ENCODE assay signal across 8 cellular contexts in the genomic region with DNA sequence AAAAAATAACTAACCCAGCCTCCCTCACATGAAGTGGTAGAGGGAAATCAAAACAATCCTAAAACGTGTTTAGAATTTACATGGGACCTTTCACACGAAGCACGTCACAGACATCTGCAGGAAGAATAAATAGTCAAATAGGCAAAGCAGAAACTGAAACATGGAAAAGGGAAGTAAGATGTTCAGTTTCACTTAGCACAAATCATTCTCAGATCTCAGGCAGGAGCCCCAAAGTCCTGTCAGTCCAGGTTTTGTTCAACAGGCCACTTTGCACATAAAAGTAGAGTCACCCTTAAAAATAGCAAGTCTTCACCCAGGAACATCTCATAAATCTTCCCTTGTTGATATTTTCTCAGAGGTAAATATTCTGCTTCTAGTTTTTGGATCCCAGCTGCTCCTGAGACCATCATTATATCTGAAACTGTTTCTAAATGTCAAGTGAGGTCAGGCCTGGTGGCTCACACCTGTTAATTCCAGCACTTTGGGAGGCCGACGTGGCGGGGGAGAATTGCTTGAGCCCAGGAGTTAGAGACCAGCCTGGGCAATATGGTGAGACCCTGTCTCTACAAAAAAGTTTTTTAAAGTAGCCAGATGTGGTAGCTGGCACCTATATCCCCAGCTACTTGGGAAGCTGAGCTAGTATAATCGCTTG. TPM values are rescaled to one million over a fixed set of nuclear protein-coding genes. Genes with fewer than 3 reads are reported as not detected.
DNase-seq lines count a peak whose midpoint lies in the region; ATAC-seq and TF ChIP-seq lines count a peak whose summit lies in the region.

No MANE protein-coding gene starts in this region.

- H3K27me3 ChIP-seq in adrenal gland: no peaks in the 10 kb centered on the region

- peaks cover 0 to 18% of the 10 kb centered on the region in 2 donors for H3K4me1 ChIP-seq in adrenal gland (replicated peaks in 1 of 2)

- no peak overlapping the region for H3K4me3 ChIP-seq in adrenal gland

- ATAC-seq in activated T-cell treated with anti-CD3 and anti-CD28 coated beads, Interleukin-2, amount 50 U/mL, for 4 hours: no peak
- peak; percentile 41 for ATAC-seq in HG03025 (IDR thresholded peaks at IDR 0.05; ENCODE audit: low FRiP score, unreplicated experiment)
- no peak for ATAC-seq in T-cell (replicated peaks in 1 of 4)
- peak; percentile 62 for ATAC-seq in stimulated activated memory B cell treated with anti-CD40 and anti-IgM and Interleukin-4, amounts not matched to agents 10 μg/mL and 1 μg/mL and 100 μg/mL, for 72 hours
- ATAC-seq in activated CD4-positive, CD25-positive, alpha-beta regulatory T cell treated with anti-CD3 and anti-CD28 coated beads, Interleukin-2, amount 50 U/mL, for 24 hours: no peak

- no peaks in the 10 kb centered on the region for H3K9me3 ChIP-seq in adrenal gland (replicated peaks in 1 of 3)

- H3K4me1 Mint-ChIP-seq in activated T-cell treated with anti-CD3 and anti-CD28 coated beads, Interleukin-2, amount 50 U/mL, for 4 hours (ENCODE audit: low read depth): peaks cover 45% of the 10 kb centered on the region
- H3K4me1 Mint-ChIP-seq in T-cell: peaks cover 47 to 53% (median 48%) of the 10 kb centered on the region in 3 donors
- H3K4me1 Mint-ChIP-seq in stimulated activated memory B cell treated with anti-CD40 and anti-IgM and Interleukin-4, amounts not matched to agents 10 μg/mL and 1 μg/mL and 100 μg/mL, for 72 hours: peaks cover 62% of the 10 kb centered on the region

- H3K9me3 Mint-ChIP-seq in activated T-cell treated with anti-CD3 and anti-CD28 coated beads, Interleukin-2, amount 50 U/mL, for 4 hours: no peaks in the 10 kb centered on the region
- no peaks in the 10 kb centered on the region for H3K9me3 Mint-ChIP-seq in T-cell
- H3K9me3 Mint-ChIP-seq in stimulated activated memory B cell treated with anti-CD40 and anti-IgM and Interleukin-4, amounts not matched to agents 10 μg/mL and 1 μg/mL and 100 μg/mL, for 72 hours: no peaks in the 10 kb centered on the region

- H3K36me3 Mint-ChIP-seq in activated T-cell treated with anti-CD3 and anti-CD28 coated beads, Interleukin-2, amount 50 U/mL, for 4 hours (ENCODE audit: insufficient read depth): peaks cover 7% of the 10 kb centered on the region
- peaks cover 11% of the 10 kb centered on the region for H3K36me3 Mint-ChIP-seq in T-cell
- peaks cover 29% of the 10 kb centered on the region for H3K36me3 Mint-ChIP-seq in stimulated activated memory B cell treated with anti-CD40 and anti-IgM and Interleukin-4, amounts not matched to agents 10 μg/mL and 1 μg/mL and 100 μg/mL, for 72 hours

- H3K27me3 Mint-ChIP-seq in activated T-cell treated with anti-CD3 and anti-CD28 coated beads, Interleukin-2, amount 50 U/mL, for 4 hours (ENCODE audit: low read depth): no peaks in the 10 kb centered on the region
- no peaks in the 10 kb centered on the region for H3K27me3 Mint-ChIP-seq in T-cell
- H3K27me3 Mint-ChIP-seq in stimulated activated memory B cell treated with anti-CD40 and anti-IgM and Interleukin-4, amounts not matched to agents 10 μg/mL and 1 μg/mL and 100 μg/mL, for 72 hours: no peaks in the 10 kb centered on the region

- H3K27ac ChIP-seq in adrenal gland: peak overlapping the region in 2 of 5 donors; percentile 20 to 47

- intact Hi-C loops in adrenal gland (cut with DNase I): no loop called here

- H3K4me3 Mint-ChIP-seq in activated T-cell treated with anti-CD3 and anti-CD28 coated beads, Interleukin-2, amount 50 U/mL, for 4 hours: peak overlapping the region; percentile 69
- peak overlapping the region; percentile 53 to 90 (median 60) for H3K4me3 Mint-ChIP-seq in T-cell
- H3K4me3 Mint-ChIP-seq in stimulated activated memory B cell treated with anti-CD40 and anti-IgM and Interleukin-4, amounts not matched to agents 10 μg/mL and 1 μg/mL and 100 μg/mL, for 72 hours: peak overlapping the region; percentile 83

- no peak for DNase-seq in activated T-cell treated with anti-CD3 and anti-CD28 coated beads, Interleukin-2, amount 50 U/mL, for 4 hours
- DNase-seq in activated T-cell treated with anti-CD3 and anti-CD28 coated beads for 4 hours (no peak), T-cell (no peak), amniotic stem cell (lab: John Stamatoyannopoulos, UW) (no peak), adrenal gland (no peak)

- peak overlapping the region; percentile 56 to 68 for H3K27ac Mint-ChIP-seq in T-cell
- peak overlapping the region; percentile 81 for H3K27ac Mint-ChIP-seq in stimulated activated memory B cell treated with anti-CD40 and anti-IgM and Interleukin-4, amounts not matched to agents 10 μg/mL and 1 μg/mL and 100 μg/mL, for 72 hours

- H3K36me3 ChIP-seq in adrenal gland (replicated peaks in 1 of 2): no peaks in the 10 kb centered on the region

- no peak for TF ChIP-seq POLR2A in adrenal gland (IDR thresholded peaks at IDR 0.05)

- POLR2A ChIA-PET in T-cell (lab: Charles Lee): interaction anchor here in 1 of 2 donors (0.5 kb wide), 1 partner anchor 13 kb away, joined by 3 read pairs; no protein-coding TSS in a partner anchor

- CTCF ChIA-PET in T-cell (lab: Charles Lee): interaction anchor here in 1 of 2 donors (1.0 kb wide), 1 partner anchor 23 kb away, joined by 3 read pairs; no protein-coding TSS in a partner anchor

- TF ChIP-seq CTCF in adrenal gland (IDR thresholded peaks at IDR 0.05): no peak

- WGBS in adrenal gland, 4 donors: 75 to 87% (median 83%) methylated on average over 7 of the region's 7 CpGs

RNA-seq across cellular contexts. Expression of gene RUBCN, which starts 1.9 kb away (rescaled TPM):
- total RNA-seq in activated T-cell treated with anti-CD3 and anti-CD28 coated beads, Interleukin-2, amount 50 U/mL, for 4 hours: 10 to 100 TPM; 36.9 to 47.0 (median 39.5) TPM
- total RNA-seq in T-cell (10 to 100 TPM; 40.3 to 73.5 (median 64.7) TPM), adrenal gland (10 to 100 TPM; 19.7 to 43.8 (median 22.5) TPM)
- polyA plus RNA-seq in adrenal gland: 10 to 100 TPM in 2 of 3 donors, 1 to 10 TPM in 1; 7.7 to 22.7 (median 13.4) TPM

RNA-seq across cellular contexts. Expression of gene FYTTD1, which starts 14.9 kb away (rescaled TPM):
- 10 to 100 TPM; 40.8 to 46.5 (median 43.3) TPM for total RNA-seq in activated T-cell treated with anti-CD3 and anti-CD28 coated beads, Interleukin-2, amount 50 U/mL, for 4 hours
- total RNA-seq in T-cell: 10 to 100 TPM; 52.4 to 58.4 (median 55.6) TPM
- 10 to 100 TPM; 12.5 to 57.3 (median 45.6) TPM for total RNA-seq in adrenal gland
- 10 to 100 TPM; 10.1 to 70.4 (median 12.3) TPM for polyA plus RNA-seq in adrenal gland

RNA-seq across cellular contexts. Expression of gene LRCH3, which starts 56.3 kb away (rescaled TPM):
- total RNA-seq in activated T-cell treated with anti-CD3 and anti-CD28 coated beads, Interleukin-2, amount 50 U/mL, for 4 hours: 10 to 100 TPM; 33.7 to 43.9 (median 38.5) TPM
- total RNA-seq in T-cell (10 to 100 TPM; 51.4 to 75.1 (median 62.2) TPM), adrenal gland (10 to 100 TPM; 29.6 to 54.9 (median 43.7) TPM)
- polyA plus RNA-seq in adrenal gland: 10 to 100 TPM in 1 of 3 donors, 1 to 10 TPM in 2; 7.4 to 39.2 (median 9.7) TPM

Comparison
In these comparisons a context has a peak if more than half of its experiments do, and no peak if none do; other contexts are left out.
1. ATAC-seq: peak in HG03025 (single experiment) and stimulated activated memory B cell treated with anti-CD40 and anti-IgM and Interleukin-4, amounts not matched to agents 10 μg/mL and 1 μg/mL and 100 μg/mL, for 72 hours (single experiment); none in activated T-cell treated with anti-CD3 and anti-CD28 coated beads, Interleukin-2, amount 50 U/mL, for 4 hours (0 of 2), T-cell (0 of 4) and activated CD4-positive, CD25-positive, alpha-beta regulatory T cell treated with anti-CD3 and anti-CD28 coated beads, Interleukin-2, amount 50 U/mL, for 24 hours (0 of 2).
2. Peak in every context shown above with its lines, with median percentiles within 50 percentile points of each other: H3K4me3 Mint-ChIP-seq.